Comparison of ENCODE assay signal across 8 cellular contexts in the genomic region with DNA sequence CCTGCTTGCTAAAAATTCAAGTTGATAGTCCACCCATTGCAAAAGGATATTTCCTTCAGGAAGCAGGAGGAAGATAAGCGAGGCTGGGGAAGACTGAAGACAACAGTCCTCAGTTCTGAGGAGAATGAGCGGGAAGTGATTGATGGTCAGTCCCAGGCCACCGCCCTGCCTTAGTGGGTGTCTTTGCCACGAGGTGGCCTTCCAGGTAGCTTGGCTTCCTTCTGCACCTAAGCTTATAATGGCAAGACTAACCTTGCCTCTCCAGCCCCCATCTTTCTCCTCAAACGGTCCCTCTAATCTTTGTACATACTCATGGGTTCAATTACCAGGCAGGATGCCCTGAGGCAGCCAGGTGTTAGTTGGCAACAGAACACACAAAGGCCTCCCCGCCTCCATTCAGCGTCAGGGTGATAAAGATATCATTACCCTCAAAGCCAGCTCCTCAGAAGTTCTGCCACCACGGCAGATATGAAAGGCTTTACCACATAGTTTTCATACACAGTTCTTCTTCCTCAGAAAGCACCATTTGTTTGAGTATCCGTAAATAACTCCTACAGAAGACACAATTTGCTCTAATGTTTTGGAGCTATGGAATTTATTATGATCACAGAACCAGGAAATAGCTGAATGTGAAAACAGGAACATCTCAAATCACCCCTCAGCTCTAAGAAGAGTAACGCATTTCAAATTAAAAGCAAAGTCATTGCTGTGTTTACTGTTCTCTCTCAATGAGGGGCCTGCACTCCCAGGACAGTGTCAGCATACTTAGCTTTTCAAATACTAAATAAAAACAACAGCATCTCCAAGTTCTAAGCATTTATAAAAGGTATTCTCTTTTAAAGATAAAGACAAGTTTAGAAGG.
DNase-seq lines count a peak whose midpoint lies in the region; ATAC-seq lines count a peak whose summit lies in the region.

No MANE protein-coding gene starts in this region.

- H3K9me3 Mint-ChIP-seq in dendritic cell treated with granulocyte-macrophage colony-stimulating factor and Interleukin-4, amounts not matched to agents 40 ng/mL and 50 ng/mL, for 4 days = no peaks in the 10 kb centered on the region

- intact Hi-C loops in dendritic cell treated with granulocyte-macrophage colony-stimulating factor and Interleukin-4, amounts not matched to agents 40 ng/mL and 50 ng/mL, for 4 days (cut with micrococcal nuclease) = loop anchor here (5.0 to 10.0 kb wide), 2 partner anchors 73 to 250 kb away; partner anchors contain the start of gene ATXN1

- H3K27me3 Mint-ChIP-seq in dendritic cell treated with granulocyte-macrophage colony-stimulating factor and Interleukin-4, amounts not matched to agents 40 ng/mL and 50 ng/mL, for 4 days = no peaks in the 10 kb centered on the region

- H3K36me3 Mint-ChIP-seq in dendritic cell treated with granulocyte-macrophage colony-stimulating factor and Interleukin-4, amounts not matched to agents 40 ng/mL and 50 ng/mL, for 4 days (ENCODE audit: low read depth) = peaks cover 59% of the 10 kb centered on the region

- H3K27ac Mint-ChIP-seq in dendritic cell treated with granulocyte-macrophage colony-stimulating factor and Interleukin-4, amounts not matched to agents 40 ng/mL and 50 ng/mL, for 4 days = peak overlapping the region; percentile 83

- no peak overlapping the region for H3K4me3 Mint-ChIP-seq in dendritic cell treated with granulocyte-macrophage colony-stimulating factor and Interleukin-4, amounts not matched to agents 40 ng/mL and 50 ng/mL, for 4 days

- DNase-seq in ELF-1 (ENCODE audit: low read depth, low spot score) (peak; percentile 36), NCI-H526 (lab: John Stamatoyannopoulos, UW) (peak; percentile 73 to 83), NCI-H2107 treated with DMSO at 0.1 percent for 48 hours (lab: John Stamatoyannopoulos, UW; ENCODE audit: unreplicated experiment) (no peak), KG1 (lab: John Stamatoyannopoulos, UW) (no peak), HuH-7.5 (ENCODE audit: low spot score) (no peak)

- ATAC-seq in GM21737 (IDR thresholded peaks at IDR 0.05; ENCODE audit: unreplicated experiment) = peak; percentile 62
- no peak for ATAC-seq in GM18519 (IDR thresholded peaks at IDR 0.05; ENCODE audit: low FRiP score, unreplicated experiment)

- H3K4me1 Mint-ChIP-seq in dendritic cell treated with granulocyte-macrophage colony-stimulating factor and Interleukin-4, amounts not matched to agents 40 ng/mL and 50 ng/mL, for 4 days (ENCODE audit: low read depth) = peaks cover 62% of the 10 kb centered on the region

Comparison
In these comparisons a context has a peak if more than half of its experiments do, and no peak if none do; other contexts are left out.
1. DNase-seq: peak in ELF-1 (single experiment) and NCI-H526 (2 of 2); none in NCI-H2107 treated with DMSO at 0.1 percent for 48 hours (single experiment), KG1 (single experiment) and HuH-7.5 (single experiment).